Comparison of ENCODE assay signal across 1 cellular context in the genomic region with DNA sequence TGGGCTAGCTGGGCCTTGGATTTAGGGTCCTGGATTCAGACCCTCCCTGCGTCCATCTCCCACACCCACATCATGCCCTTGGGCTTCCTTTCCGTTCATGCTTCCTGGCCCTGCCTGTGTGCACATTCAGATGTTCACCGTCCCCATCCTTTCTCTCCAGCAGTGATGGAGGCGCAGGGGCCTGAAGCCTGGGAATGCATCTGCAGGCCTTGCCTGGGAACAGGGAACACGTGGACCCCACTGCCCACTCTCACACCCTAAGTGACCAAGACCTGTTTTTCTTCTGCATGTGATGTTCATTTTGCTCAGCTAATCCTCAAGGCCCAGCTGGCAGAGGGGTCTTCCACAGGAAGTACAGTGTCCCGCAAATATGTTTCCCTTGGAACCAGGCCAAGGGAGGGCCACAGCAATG.
TF ChIP-seq lines count a peak whose summit lies in the region.

No MANE protein-coding gene starts in this region.

TF ChIP-seq in HCT116, 20 proteins besides CTCF, POLR2A, EP300 and RAD21 (continued from another document):
- TF ChIP-seq, protein P1, sequence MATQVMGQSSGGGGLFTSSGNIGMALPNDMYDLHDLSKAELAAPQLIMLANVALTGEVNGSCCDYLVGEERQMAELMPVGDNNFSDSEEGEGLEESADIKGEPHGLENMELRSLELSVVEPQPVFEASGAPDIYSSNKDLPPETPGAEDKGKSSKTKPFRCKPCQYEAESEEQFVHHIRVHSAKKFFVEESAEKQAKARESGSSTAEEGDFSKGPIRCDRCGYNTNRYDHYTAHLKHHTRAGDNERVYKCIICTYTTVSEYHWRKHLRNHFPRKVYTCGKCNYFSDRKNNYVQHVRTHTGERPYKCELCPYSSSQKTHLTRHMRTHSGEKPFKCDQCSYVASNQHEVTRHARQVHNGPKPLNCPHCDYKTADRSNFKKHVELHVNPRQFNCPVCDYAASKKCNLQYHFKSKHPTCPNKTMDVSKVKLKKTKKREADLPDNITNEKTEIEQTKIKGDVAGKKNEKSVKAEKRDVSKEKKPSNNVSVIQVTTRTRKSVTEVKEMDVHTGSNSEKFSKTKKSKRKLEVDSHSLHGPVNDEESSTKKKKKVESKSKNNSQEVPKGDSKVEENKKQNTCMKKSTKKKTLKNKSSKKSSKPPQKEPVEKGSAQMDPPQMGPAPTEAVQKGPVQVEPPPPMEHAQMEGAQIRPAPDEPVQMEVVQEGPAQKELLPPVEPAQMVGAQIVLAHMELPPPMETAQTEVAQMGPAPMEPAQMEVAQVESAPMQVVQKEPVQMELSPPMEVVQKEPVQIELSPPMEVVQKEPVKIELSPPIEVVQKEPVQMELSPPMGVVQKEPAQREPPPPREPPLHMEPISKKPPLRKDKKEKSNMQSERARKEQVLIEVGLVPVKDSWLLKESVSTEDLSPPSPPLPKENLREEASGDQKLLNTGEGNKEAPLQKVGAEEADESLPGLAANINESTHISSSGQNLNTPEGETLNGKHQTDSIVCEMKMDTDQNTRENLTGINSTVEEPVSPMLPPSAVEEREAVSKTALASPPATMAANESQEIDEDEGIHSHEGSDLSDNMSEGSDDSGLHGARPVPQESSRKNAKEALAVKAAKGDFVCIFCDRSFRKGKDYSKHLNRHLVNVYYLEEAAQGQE (IDR thresholded peaks at IDR 0.05; ENCODE audit: low read depth): no peak
- TF ChIP-seq, protein P2, sequence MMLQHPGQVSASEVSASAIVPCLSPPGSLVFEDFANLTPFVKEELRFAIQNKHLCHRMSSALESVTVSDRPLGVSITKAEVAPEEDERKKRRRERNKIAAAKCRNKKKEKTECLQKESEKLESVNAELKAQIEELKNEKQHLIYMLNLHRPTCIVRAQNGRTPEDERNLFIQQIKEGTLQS (IDR thresholded peaks at IDR 0.05): no peak
- TF ChIP-seq EGR1 (IDR thresholded peaks at IDR 0.05; ENCODE audit: low read depth) (no peak), CEBPB (IDR thresholded peaks at IDR 0.05; ENCODE audit: low read depth) (no peak), SIN3A (IDR thresholded peaks at IDR 0.05; ENCODE audit: low read depth) (no peak), SP1 (IDR thresholded peaks at IDR 0.05; ENCODE audit: low read depth) (no peak), JUND (IDR thresholded peaks at IDR 0.05) (no peak), CBX3 (IDR thresholded peaks at IDR 0.05; ENCODE audit: low read depth) (no peak), EZH2phosphoT487 (IDR thresholded peaks at IDR 0.05; ENCODE audit: borderline replicate concordance) (no peak), FOSL1 (IDR thresholded peaks at IDR 0.05; ENCODE audit: low read depth) (no peak), SRF (IDR thresholded peaks at IDR 0.05; ENCODE audit: low read depth) (no peak), ELF1 (IDR thresholded peaks at IDR 0.05; ENCODE audit: borderline replicate concordance, low read depth) (no peak), EZH2 (IDR thresholded peaks at IDR 0.05) (no peak), ZNF274 (IDR thresholded peaks at IDR 0.05; ENCODE audit: low read depth, low read length) (no peak), POLR2AphosphoS5 (IDR thresholded peaks at IDR 0.05; ENCODE audit: low read depth, low read length) (no peak), TCF7L2 (IDR thresholded peaks at IDR 0.05; ENCODE audit: borderline replicate concordance, extremely low read depth, insufficient read depth, insufficient read length) (no peak)
- TF ChIP-seq, protein P3, sequence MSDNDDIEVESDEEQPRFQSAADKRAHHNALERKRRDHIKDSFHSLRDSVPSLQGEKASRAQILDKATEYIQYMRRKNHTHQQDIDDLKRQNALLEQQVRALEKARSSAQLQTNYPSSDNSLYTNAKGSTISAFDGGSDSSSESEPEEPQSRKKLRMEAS (IDR thresholded peaks at IDR 0.05): no peak
- TF ChIP-seq, protein P4, sequence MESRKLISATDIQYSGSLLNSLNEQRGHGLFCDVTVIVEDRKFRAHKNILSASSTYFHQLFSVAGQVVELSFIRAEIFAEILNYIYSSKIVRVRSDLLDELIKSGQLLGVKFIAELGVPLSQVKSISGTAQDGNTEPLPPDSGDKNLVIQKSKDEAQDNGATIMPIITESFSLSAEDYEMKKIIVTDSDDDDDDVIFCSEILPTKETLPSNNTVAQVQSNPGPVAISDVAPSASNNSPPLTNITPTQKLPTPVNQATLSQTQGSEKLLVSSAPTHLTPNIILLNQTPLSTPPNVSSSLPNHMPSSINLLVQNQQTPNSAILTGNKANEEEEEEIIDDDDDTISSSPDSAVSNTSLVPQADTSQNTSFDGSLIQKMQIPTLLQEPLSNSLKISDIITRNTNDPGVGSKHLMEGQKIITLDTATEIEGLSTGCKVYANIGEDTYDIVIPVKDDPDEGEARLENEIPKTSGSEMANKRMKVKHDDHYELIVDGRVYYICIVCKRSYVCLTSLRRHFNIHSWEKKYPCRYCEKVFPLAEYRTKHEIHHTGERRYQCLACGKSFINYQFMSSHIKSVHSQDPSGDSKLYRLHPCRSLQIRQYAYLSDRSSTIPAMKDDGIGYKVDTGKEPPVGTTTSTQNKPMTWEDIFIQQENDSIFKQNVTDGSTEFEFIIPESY (IDR thresholded peaks at IDR 0.05; ENCODE audit: extremely low read depth, insufficient replicate concordance, low read length): no peak
TF ChIP-seq in HCT116: peak in this region for 0.
